Comparison of ENCODE assay signal across 7 cellular contexts in genomic region chr9:15717290-15717689, GRCh38.
"Had no signal": no experiment of that assay in that cellular context is flagged by ENCODE, and none has a peak within 500 bp of the region (broad histone marks: within the 10 kb centered on the region; RNA-seq: fewer than 3 reads in every experiment).

No MANE protein-coding gene starts in this region.

- H3K4me3 Mint-ChIP-seq: IgD-negative memory B cell had no signal

- ATAC-seq: HepG2 had no signal

- H3K27ac Mint-ChIP-seq: IgD-negative memory B cell had no signal

- H3K27me3 Mint-ChIP-seq: IgD-negative memory B cell had no signal

- H3K9me3 Mint-ChIP-seq: IgD-negative memory B cell had no signal

- H3K27ac ChIP-seq: HL-60 had no signal

- DNase-seq: GOT3, H7, HCEC 1CT, KBM-7 had no signal
